Comparison of ENCODE assay signal across 8 cellular contexts in genomic region chr2:85433511-85434089, GRCh38. TPM values are rescaled to one million over a fixed set of nuclear protein-coding genes. Genes with fewer than 3 reads are reported as not detected.
DNase-seq lines count a peak whose midpoint lies in the region; ATAC-seq and TF ChIP-seq lines count a peak whose summit lies in the region.

No MANE protein-coding gene starts in this region.

- peak; percentile 90 for DNase-seq in NCI-H69 (lab: John Stamatoyannopoulos, UW)
- DNase-seq in myocyte (ENCODE audit: low read depth) = peak; percentile 100
- no peak for DNase-seq in HAP-1 (ENCODE audit: low spot score in 2 of 2)
- no peak for DNase-seq in T-helper 1 cell

- no peaks in the 10 kb centered on the region for H3K9me3 ChIP-seq in esophagus (ENCODE audit: control insufficient read depth in 2 of 2, insufficient read depth in 1 of 2, low read depth in 1 of 2, low read length in 1 of 2)
- no peaks in the 10 kb centered on the region for H3K9me3 ChIP-seq in HAP-1

- whole genome bisulfite sequencing in esophagus, 2 donors = 34 to 40% methylated on average over 6 of the region's 6 CpGs

- no peaks in the 10 kb centered on the region for H3K27me3 ChIP-seq in esophagus (ENCODE audit: control insufficient read depth in 1 of 2, insufficient read depth in 2 of 2, low read length in 2 of 2)
- H3K27me3 ChIP-seq in HAP-1 (ENCODE audit: low read depth) = no peaks in the 10 kb centered on the region

- H3K4me3 ChIP-seq in esophagus (ENCODE audit: low read depth in 1 of 2, low read length in 2 of 2) (no peak overlapping the region), HAP-1 (no peak overlapping the region)

- TF ChIP-seq CTCF in C4-2B (conservative IDR thresholded peaks at IDR 0.05) = no peak

- H3K4me1 ChIP-seq in esophagus (ENCODE audit: control insufficient read depth in 2 of 2, insufficient read depth in 2 of 2, low read length in 1 of 2) (peaks cover 7 to 14% of the 10 kb centered on the region in 2 donors), HAP-1 (peaks cover 18% of the 10 kb centered on the region)

- ATAC-seq in GM21529 (IDR thresholded peaks at IDR 0.05; ENCODE audit: unreplicated experiment) = no peak
- ATAC-seq in HG03378 (IDR thresholded peaks at IDR 0.05; ENCODE audit: unreplicated experiment) = no peak

- H3K36me3 ChIP-seq in esophagus (ENCODE audit: control insufficient read depth in 2 of 2, insufficient read depth in 2 of 2, low read length in 1 of 2) (no peaks in the 10 kb centered on the region), HAP-1 (replicated peaks) (no peaks in the 10 kb centered on the region)

- H3K27ac ChIP-seq in C4-2B (peak overlapping the region; percentile 4; the same call in 1 of the 2 replicates), esophagus (ENCODE audit: low read depth in 2 of 2, low read length in 1 of 2) (peak overlapping the region; percentile 58 to 73)

- in situ Hi-C loops in HAP-1 (cut with MboI; ENCODE audit: low sequenced_read_pairs) = loop anchor here (10.0 kb wide), 1 partner anchor 181 kb away; the partner anchor contains the start of genes C2orf68 and USP39

RNA-seq across cellular contexts. Expression of gene SH2D6, which starts 15.1 kb away (rescaled TPM):
- polyA plus RNA-seq in esophagus = under 1 TPM; 0.07 to 0.14 TPM
- 4.9 and 5.3 TPM in 2 replicates for total RNA-seq in myocyte
- 5.7 TPM for polyA plus RNA-seq in myocyte (2012)

RNA-seq across cellular contexts. Expression of gene CAPG, which starts 23.4 kb away (rescaled TPM):
- 100 to 1,000 TPM; 273 to 297 TPM for polyA plus RNA-seq in esophagus
- 53.7 and 59.0 TPM in 2 replicates for total RNA-seq in myocyte
- 62.9 TPM for polyA plus RNA-seq in myocyte (2012)

Comparison
In these comparisons a context has a peak if more than half of its experiments do, and no peak if none do; other contexts are left out.
1. DNase-seq: peak in NCI-H69 (single experiment) and myocyte (single experiment); none in HAP-1 (0 of 2) and T-helper 1 cell (0 of 5).